Comparison of ENCODE assay signal across 8 cellular contexts in the genomic region with DNA sequence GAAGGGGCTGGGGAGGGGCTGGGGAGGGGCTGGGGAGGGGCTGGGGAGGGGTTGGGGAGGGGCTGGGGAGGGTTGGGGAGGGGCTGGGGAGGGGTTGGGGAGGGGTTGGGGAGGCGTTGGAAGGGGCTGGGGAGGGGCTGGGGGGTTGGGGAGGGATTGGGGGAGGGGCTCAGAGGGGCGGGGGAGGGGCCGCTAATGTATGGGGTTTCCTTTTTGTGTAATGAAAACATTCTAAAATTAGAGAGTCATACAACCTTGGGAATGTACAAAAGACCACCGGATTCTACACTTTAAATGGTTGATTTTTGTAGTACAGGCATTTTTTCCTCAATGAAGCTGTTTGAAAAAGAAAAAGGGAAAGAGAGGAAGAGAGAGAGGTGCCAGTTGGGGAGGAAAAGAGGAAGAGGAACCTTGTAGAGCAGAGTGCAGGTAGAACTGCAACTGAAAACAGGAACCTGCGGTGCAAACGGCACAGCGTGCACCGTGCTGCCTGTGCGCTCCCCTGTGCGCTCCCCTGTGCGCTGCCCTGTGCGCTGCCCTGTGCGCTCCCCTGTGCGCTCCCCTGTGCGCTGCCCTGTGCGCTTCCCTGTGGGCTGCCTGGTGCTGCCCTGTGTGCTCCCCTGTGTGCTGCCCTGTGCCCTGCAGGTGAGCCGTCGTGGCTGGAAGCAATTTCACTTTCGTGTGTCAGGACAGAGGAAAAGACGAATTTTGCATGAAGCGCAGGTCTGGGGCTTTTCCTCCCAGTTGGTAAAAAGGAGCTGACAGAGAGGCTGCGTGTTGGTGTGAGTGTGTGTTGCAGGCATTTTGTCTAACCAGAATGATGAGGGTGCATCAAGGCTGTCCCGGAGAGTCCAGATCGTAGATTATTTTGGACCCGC. TPM values are rescaled to one million over a fixed set of nuclear protein-coding genes. Genes with fewer than 3 reads are reported as not detected.
DNase-seq lines count a peak whose midpoint lies in the region; ATAC-seq, FAIRE-seq and TF ChIP-seq lines count a peak whose summit lies in the region.

No MANE protein-coding gene starts in this region.

- peaks cover 31% of the 10 kb centered on the region for H3K27me3 ChIP-seq in hepatocyte

- POLR2A ChIA-PET in RWPE1 (lab: Yijun Ruan, JAX; ENCODE audit: low non-redundant PET), result no interaction called here

- H3K9me3 ChIP-seq in hepatocyte (ENCODE audit: low read depth), result no peaks in the 10 kb centered on the region

- H4K20me1 ChIP-seq in hepatocyte (ENCODE audit: insufficient read depth, poor library complexity, severe bottlenecking), result no peaks in the 10 kb centered on the region

- no peaks in the 10 kb centered on the region for H3K79me2 ChIP-seq in hepatocyte

- no peaks in the 10 kb centered on the region for H3K36me3 ChIP-seq in hepatocyte (replicated peaks; ENCODE audit: insufficient read depth, low read depth)

- H3K9me2 ChIP-seq in hepatocyte (replicated peaks; ENCODE audit: insufficient read depth), result no peaks in the 10 kb centered on the region

- CTCF ChIA-PET in RWPE1 (lab: Yijun Ruan, JAX), result no interaction called here

- no peak overlapping the region for H3K27ac ChIP-seq in hepatocyte
- H3K27ac ChIP-seq in RWPE1, result no peak overlapping the region

- no peak overlapping the region for H2AFZ ChIP-seq in hepatocyte

- 7% methylated on average over 22 of the region's 25 CpGs for WGBS in hepatocyte (ENCODE audit: low lambda C conversion rate, missing lambda C conversion rate)

- H3K4me3 ChIP-seq in hepatocyte, result no peak overlapping the region

- TF ChIP-seq CTCF in hepatocyte (IDR thresholded peaks at IDR 0.05; ENCODE audit: poor library complexity) (no peak), RWPE1 (conservative IDR thresholded peaks at IDR 0.05; ENCODE audit: low read depth) (no peak)

- H3K4me2 ChIP-seq in hepatocyte, result peak overlapping the region; percentile 65

- no peaks in the 10 kb centered on the region for H3K4me1 ChIP-seq in hepatocyte (ENCODE audit: insufficient read depth)

- no peak for FAIRE-seq in RCC 7860 (lab: Jason Lieb, UNC)

- ATAC-seq in GM21526 (IDR thresholded peaks at IDR 0.05; ENCODE audit: low FRiP score, unreplicated experiment), result peak; percentile 84

- peak; percentile 44 for DNase-seq in ELF-1 (ENCODE audit: low read depth, low spot score)
- DNase-seq in NOMO-1 treated with DMSO at 0.1 percent for 48 hours (lab: John Stamatoyannopoulos, UW; ENCODE audit: unreplicated experiment), result peak; percentile 98
- no peak for DNase-seq in hepatocyte (ENCODE audit: low spot score)
- no peak for DNase-seq in RCC 7860 (ENCODE audit: low spot score)
- no peak for DNase-seq in RWPE1 (ENCODE audit: low spot score)
- DNase-seq in superior temporal gyrus (ENCODE audit: extremely low spot score), result no peak
- no peak for DNase-seq in amygdala (lab: John Stamatoyannopoulos, UW)

RNA-seq across cellular contexts. Expression of a gene that starts 40.8 kb away (rescaled TPM):
- total RNA-seq in hepatocyte, result 65.3 and 97.2 TPM in 2 replicates
- polyA plus RNA-seq in hepatocyte, result 151 and 164 TPM in 2 replicates

Comparison
In these comparisons a context has a peak if more than half of its experiments do, and no peak if none do; other contexts are left out.
1. DNase-seq: peak in ELF-1 (single experiment) and NOMO-1 treated with DMSO at 0.1 percent for 48 hours (single experiment); none in hepatocyte (single experiment), RCC 7860 (single experiment), RWPE1 (single experiment), superior temporal gyrus (single experiment) and amygdala (0 of 56).